ENCODE assay signal across 1 cellular context in the genomic region with DNA sequence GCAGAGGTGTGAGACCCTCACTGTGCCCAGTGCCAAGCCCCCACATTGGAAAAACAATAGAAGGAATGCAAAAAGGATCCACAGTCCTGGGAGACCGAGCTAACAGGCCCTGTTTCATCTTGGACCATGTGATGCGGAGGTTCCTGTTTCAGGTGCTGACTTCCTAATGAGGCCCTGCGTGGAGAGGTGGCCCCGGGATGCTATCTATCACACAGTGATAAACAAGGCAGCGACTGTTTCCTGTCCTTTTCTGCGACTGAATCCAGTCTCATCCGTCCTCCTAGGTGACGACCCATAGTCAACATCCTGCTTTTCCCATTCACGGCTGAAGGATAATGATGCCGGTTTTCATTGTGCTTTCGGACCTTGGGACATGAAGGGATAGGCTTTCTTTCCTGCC.
A peak's percentile ranks its signal among the peaks of the same experiment; 100 is the strongest.
TF ChIP-seq lines count a peak whose summit lies in the region.

No MANE protein-coding gene starts in this region.

TF ChIP-seq in K562, 482 proteins besides CTCF, POLR2A, EP300 and RAD21:
- TF ChIP-seq EP400 (IDR thresholded peaks at IDR 0.05), result no peak
- no peak for TF ChIP-seq ATF2 (CRISPR knock-in tag; IDR thresholded peaks at IDR 0.05)
- TF ChIP-seq NCOA6 (IDR thresholded peaks at IDR 0.05), result no peak
- TF ChIP-seq MLLT1 (IDR thresholded peaks at IDR 0.05), result no peak
- TF ChIP-seq NR2C2 (CRISPR knock-in tag; IDR thresholded peaks at IDR 0.05), result no peak
- TF ChIP-seq NR2C2 (tag; IDR thresholded peaks at IDR 0.05), result no peak
- TF ChIP-seq, protein P1, sequence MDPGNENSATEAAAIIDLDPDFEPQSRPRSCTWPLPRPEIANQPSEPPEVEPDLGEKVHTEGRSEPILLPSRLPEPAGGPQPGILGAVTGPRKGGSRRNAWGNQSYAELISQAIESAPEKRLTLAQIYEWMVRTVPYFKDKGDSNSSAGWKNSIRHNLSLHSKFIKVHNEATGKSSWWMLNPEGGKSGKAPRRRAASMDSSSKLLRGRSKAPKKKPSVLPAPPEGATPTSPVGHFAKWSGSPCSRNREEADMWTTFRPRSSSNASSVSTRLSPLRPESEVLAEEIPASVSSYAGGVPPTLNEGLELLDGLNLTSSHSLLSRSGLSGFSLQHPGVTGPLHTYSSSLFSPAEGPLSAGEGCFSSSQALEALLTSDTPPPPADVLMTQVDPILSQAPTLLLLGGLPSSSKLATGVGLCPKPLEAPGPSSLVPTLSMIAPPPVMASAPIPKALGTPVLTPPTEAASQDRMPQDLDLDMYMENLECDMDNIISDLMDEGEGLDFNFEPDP (CRISPR knock-in tag; IDR thresholded peaks at IDR 0.05), result no peak
- no peak for TF ChIP-seq ZEB2 (IDR thresholded peaks at IDR 0.05)
- TF ChIP-seq BCL6 (CRISPR knock-in tag; IDR thresholded peaks at IDR 0.05), result no peak
- TF ChIP-seq POLR2G (IDR thresholded peaks at IDR 0.05; ENCODE audit: low read depth, low read length), result no peak
- peak; percentile 43; the same call in 1 of the 2 replicates for TF ChIP-seq L3MBTL2 (IDR thresholded peaks at IDR 0.05)
- no peak for TF ChIP-seq FOXJ3 (CRISPR knock-in tag; IDR thresholded peaks at IDR 0.05)
- no peak for TF ChIP-seq ZNF507 (tag; conservative IDR thresholded peaks at IDR 0.05)
- TF ChIP-seq SRSF1 (IDR thresholded peaks at IDR 0.05; ENCODE audit: low read depth, low read length), result no peak
- TF ChIP-seq, protein P2, sequence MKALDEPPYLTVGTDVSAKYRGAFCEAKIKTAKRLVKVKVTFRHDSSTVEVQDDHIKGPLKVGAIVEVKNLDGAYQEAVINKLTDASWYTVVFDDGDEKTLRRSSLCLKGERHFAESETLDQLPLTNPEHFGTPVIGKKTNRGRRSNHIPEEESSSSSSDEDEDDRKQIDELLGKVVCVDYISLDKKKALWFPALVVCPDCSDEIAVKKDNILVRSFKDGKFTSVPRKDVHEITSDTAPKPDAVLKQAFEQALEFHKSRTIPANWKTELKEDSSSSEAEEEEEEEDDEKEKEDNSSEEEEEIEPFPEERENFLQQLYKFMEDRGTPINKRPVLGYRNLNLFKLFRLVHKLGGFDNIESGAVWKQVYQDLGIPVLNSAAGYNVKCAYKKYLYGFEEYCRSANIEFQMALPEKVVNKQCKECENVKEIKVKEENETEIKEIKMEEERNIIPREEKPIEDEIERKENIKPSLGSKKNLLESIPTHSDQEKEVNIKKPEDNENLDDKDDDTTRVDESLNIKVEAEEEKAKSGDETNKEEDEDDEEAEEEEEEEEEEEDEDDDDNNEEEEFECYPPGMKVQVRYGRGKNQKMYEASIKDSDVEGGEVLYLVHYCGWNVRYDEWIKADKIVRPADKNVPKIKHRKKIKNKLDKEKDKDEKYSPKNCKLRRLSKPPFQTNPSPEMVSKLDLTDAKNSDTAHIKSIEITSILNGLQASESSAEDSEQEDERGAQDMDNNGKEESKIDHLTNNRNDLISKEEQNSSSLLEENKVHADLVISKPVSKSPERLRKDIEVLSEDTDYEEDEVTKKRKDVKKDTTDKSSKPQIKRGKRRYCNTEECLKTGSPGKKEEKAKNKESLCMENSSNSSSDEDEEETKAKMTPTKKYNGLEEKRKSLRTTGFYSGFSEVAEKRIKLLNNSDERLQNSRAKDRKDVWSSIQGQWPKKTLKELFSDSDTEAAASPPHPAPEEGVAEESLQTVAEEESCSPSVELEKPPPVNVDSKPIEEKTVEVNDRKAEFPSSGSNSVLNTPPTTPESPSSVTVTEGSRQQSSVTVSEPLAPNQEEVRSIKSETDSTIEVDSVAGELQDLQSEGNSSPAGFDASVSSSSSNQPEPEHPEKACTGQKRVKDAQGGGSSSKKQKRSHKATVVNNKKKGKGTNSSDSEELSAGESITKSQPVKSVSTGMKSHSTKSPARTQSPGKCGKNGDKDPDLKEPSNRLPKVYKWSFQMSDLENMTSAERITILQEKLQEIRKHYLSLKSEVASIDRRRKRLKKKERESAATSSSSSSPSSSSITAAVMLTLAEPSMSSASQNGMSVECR (CRISPR knock-in tag; IDR thresholded peaks at IDR 0.05), result no peak
- TF ChIP-seq ARNT (IDR thresholded peaks at IDR 0.05), result no peak
- TF ChIP-seq CTBP1 (IDR thresholded peaks at IDR 0.05; ENCODE audit: borderline replicate concordance), result peak; percentile 53; the same call in 1 of the 2 replicates
- no peak for TF ChIP-seq U2AF2 (optimal IDR thresholded peaks at IDR 0.05; ENCODE audit: low read depth, low read length)
